ENCODE assay signal across 8 cellular contexts in the genomic region with DNA sequence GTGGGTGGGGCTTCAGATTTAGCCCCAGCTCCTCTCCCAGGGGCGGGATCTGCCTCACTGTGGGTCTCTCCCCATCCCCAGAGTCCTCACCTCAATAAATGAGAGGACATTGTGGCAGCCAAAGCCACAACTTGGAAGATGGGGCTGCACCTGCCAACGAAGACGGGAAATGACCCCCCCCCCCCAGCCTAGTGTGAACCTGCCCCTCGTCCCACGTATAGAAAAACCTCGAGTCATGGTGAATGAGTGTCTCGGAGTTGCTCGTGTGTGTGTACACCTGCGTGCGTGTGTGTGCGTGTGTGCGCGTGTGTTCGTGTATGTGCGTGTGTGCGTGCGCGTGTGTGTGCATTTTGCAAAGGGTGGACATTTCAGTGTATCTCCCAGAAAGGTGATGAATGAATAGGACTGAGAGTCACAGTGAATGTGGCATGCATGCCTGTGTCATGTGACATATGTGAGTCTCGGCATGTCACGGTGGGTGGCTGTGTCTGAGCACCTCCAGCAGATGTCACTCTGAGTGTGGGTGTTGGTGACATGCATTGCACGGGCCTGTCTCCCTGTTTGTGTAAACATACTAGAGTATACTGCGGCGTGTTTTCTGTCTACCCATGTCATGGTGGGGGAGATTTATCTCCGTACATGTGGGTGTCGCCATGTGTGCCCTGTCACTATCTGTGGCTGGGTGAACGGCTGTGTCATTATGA. TPM values are rescaled to one million over a fixed set of nuclear protein-coding genes. Genes with fewer than 3 reads are reported as not detected.
A peak's percentile ranks its signal among the peaks of the same experiment; 100 is the strongest.
DNase-seq lines count a peak whose midpoint lies in the region; ATAC-seq and TF ChIP-seq lines count a peak whose summit lies in the region.

No MANE protein-coding gene starts in this region.

- peaks cover under 1% of the 10 kb centered on the region for H3K9me3 Mint-ChIP-seq in chondrocyte (ENCODE audit: low read depth)

- H2AK9ac ChIP-seq in IMR-90 (replicated peaks; ENCODE audit: low read depth, low read length, poor library complexity) = peak overlapping the region; percentile 89

- H3K36me3 Mint-ChIP-seq in chondrocyte (ENCODE audit: low read depth) = peaks cover 5% of the 10 kb centered on the region

- no peak overlapping the region for H3K27ac ChIP-seq in IMR-90 (ENCODE audit: insufficient read depth, low read length)
- no peak overlapping the region for H3K27ac ChIP-seq in VCaP
- H3K27ac ChIP-seq in tibial nerve = no peak overlapping the region
- H3K27ac ChIP-seq in suprapubic skin = no peak overlapping the region

- intact Hi-C loops in IMR-90 (cut with micrococcal nuclease) = no loop called here

- no peak overlapping the region for H2BK15ac ChIP-seq in IMR-90 (ENCODE audit: low read depth, low read length)

- H3K56ac ChIP-seq in IMR-90 (ENCODE audit: extremely low read depth, insufficient read depth, low read length) = no peak overlapping the region

- no TSS peak for BruUV-seq in IMR-90 (replicated peaks; lab: Mats Ljungman, UMichigan)

- no peak overlapping the region for H3K4me3 ChIP-seq in IMR-90 (ENCODE audit: insufficient read depth, low read depth, low read length)
- H3K4me3 ChIP-seq in tibial nerve = no peak overlapping the region
- H3K4me3 ChIP-seq in suprapubic skin = no peak overlapping the region

- no peak overlapping the region for H2BK5ac ChIP-seq in IMR-90 (ENCODE audit: low read depth, low read length, poor library complexity, severe bottlenecking)

- no peak overlapping the region for H2BK120ac ChIP-seq in IMR-90 (ENCODE audit: low read depth, low read length)

- in situ Hi-C loops in IMR-90 (cut with MboI; ENCODE audit: low sequenced_read_pairs) = no loop called here

- H3K27me3 ChIP-seq in IMR-90 (ENCODE audit: control insufficient read depth, insufficient read depth, low read length) (peaks cover 8% of the 10 kb centered on the region), tibial nerve (peaks cover 0 to 29% of the 10 kb centered on the region in 2 donors), suprapubic skin (peaks cover 16% of the 10 kb centered on the region)

- no peak overlapping the region for H4K8ac ChIP-seq in IMR-90 (ENCODE audit: low read depth in 2 of 2, low read length in 2 of 2)

- H3K9ac ChIP-seq in IMR-90 (ENCODE audit: low read depth, low read length) = no peak overlapping the region

- no peak overlapping the region for H3K27ac Mint-ChIP-seq in chondrocyte (ENCODE audit: unreplicated experiment)

- no peak for TF ChIP-seq POLR2A in IMR-90 (IDR thresholded peaks at IDR 0.05; ENCODE audit: low read depth, low read length)
- TF ChIP-seq POLR2A in tibial nerve (IDR thresholded peaks at IDR 0.05) = no peak
- TF ChIP-seq POLR2A in suprapubic skin (IDR thresholded peaks at IDR 0.05) = no peak

- peaks cover 4% of the 10 kb centered on the region for H4K20me1 ChIP-seq in IMR-90 (ENCODE audit: insufficient read depth, low read length)

- H3K4me1 ChIP-seq in IMR-90 (ENCODE audit: control insufficient read depth, insufficient read depth, low read length) (peaks cover 4% of the 10 kb centered on the region; the same call in 1 of the 2 replicates), tibial nerve (peaks cover 0 to 22% (median 10%) of the 10 kb centered on the region in 4 donors), suprapubic skin (peaks cover 35% of the 10 kb centered on the region)

- no peak overlapping the region for H2BK20ac ChIP-seq in IMR-90 (ENCODE audit: low read depth, low read length)

- H4K5ac ChIP-seq in IMR-90 (ENCODE audit: low read depth, low read length) = no peak overlapping the region

- H3K4me1 Mint-ChIP-seq in chondrocyte (ENCODE audit: low read depth) = peaks cover 11% of the 10 kb centered on the region

- no peak for ATAC-seq in IMR-90 (ENCODE audit: low read depth)
- ATAC-seq in GM19397 (IDR thresholded peaks at IDR 0.05; ENCODE audit: unreplicated experiment) = no peak

- no peak overlapping the region for H3K14ac ChIP-seq in IMR-90 (replicated peaks; ENCODE audit: low read depth, low read length)

- H3K27me3 Mint-ChIP-seq in chondrocyte (ENCODE audit: low read depth) = peaks cover 24% of the 10 kb centered on the region

- no peak overlapping the region for H4K91ac ChIP-seq in IMR-90 (ENCODE audit: insufficient read depth, low read depth, low read length)

- dilution Hi-C loops in IMR-90 (cut with HindIII; ENCODE audit: low sequenced_read_pairs, unreplicated experiment) = no loop called here

- DNase-seq in DMS153 treated with DMSO at 0.1 percent for 48 hours (lab: John Stamatoyannopoulos, UW; ENCODE audit: unreplicated experiment) (peak; percentile 46), IMR-90 (no peak), chondrocyte (ENCODE audit: low spot score) (no peak), tibial nerve (ENCODE audit: low spot score in 2 of 2) (no peak), suprapubic skin (ENCODE audit: low spot score in 2 of 2) (no peak)
- peak; percentile 80 for DNase-seq in stimulated activated CD4-positive, alpha-beta T cell treated with anti-CD3 and anti-CD28 coated beads, Interleukin-1b, Interleukin-23, amount 100 ng/mL, for 48 hours

- H2AFZ ChIP-seq in IMR-90 (replicated peaks; ENCODE audit: low read length, poor library complexity) = peak overlapping the region; percentile 34

- TF ChIP-seq EP300 in tibial nerve (IDR thresholded peaks at IDR 0.05) = no peak
- TF ChIP-seq EP300 in suprapubic skin (IDR thresholded peaks at IDR 0.05) = no peak

- H3K9me3 ChIP-seq in IMR-90 (ENCODE audit: control insufficient read depth, insufficient read depth, low read length) (no peaks in the 10 kb centered on the region), tibial nerve (no peaks in the 10 kb centered on the region), suprapubic skin (no peaks in the 10 kb centered on the region)

- no peak for TF ChIP-seq CTCF in IMR-90 (conservative IDR thresholded peaks at IDR 0.05; ENCODE audit: low read depth, low read length)
- TF ChIP-seq CTCF in VCaP (conservative IDR thresholded peaks at IDR 0.05) = peak; percentile 63
- TF ChIP-seq CTCF in chondrocyte (IDR thresholded peaks at IDR 0.05) = peak; percentile 17
- peak in 1 of 5 experiments; percentile 14 for TF ChIP-seq CTCF in tibial nerve (IDR thresholded peaks at IDR 0.05)
- TF ChIP-seq CTCF in suprapubic skin (IDR thresholded peaks at IDR 0.05) = no peak

- CTCF ChIA-PET in IMR-90 (lab: Yijun Ruan, JAX) = no interaction called here

- peaks cover 3% of the 10 kb centered on the region for H3K9me1 ChIP-seq in IMR-90 (ENCODE audit: insufficient read depth, low read length)

- H3K23ac ChIP-seq in IMR-90 (ENCODE audit: low read depth, low read length) = no peak overlapping the region

- POLR2A ChIA-PET in IMR-90 (lab: Charles Lee; ENCODE audit: unreplicated experiment) = no interaction called here

- 0 out of 2 replicates have a peak overlapping the region, but pooled peaks have one; percentile 49 for H2AK5ac ChIP-seq in IMR-90 (ENCODE audit: low read depth, low read length)

- no peak overlapping the region for H3K4me2 ChIP-seq in IMR-90 (ENCODE audit: low read depth, low read length)

- TF ChIP-seq RAD21 in IMR-90 (IDR thresholded peaks at IDR 0.05; ENCODE audit: low read length) = no peak

- H3K36me3 ChIP-seq in IMR-90 (ENCODE audit: control insufficient read depth, insufficient read depth, low read length) (peaks cover 11% of the 10 kb centered on the region; the same call in 1 of the 2 replicates), tibial nerve (peaks cover 0 to 22% (median 0%) of the 10 kb centered on the region in 3 donors), suprapubic skin (peaks cover 22% of the 10 kb centered on the region)

- H3K4me3 Mint-ChIP-seq in chondrocyte (ENCODE audit: unreplicated experiment) = no peak overlapping the region

- peaks cover 0 to 28% of the 10 kb centered on the region in 2 experiments; a peak in 3 of 4 replicates for H3K79me1 ChIP-seq in IMR-90 (ENCODE audit: low read depth in 1 of 2, low read length in 2 of 2)

- 50% methylated on average over 11 of the region's 26 CpGs; no CpG with 5 or more reads in 1 of the 2 experiments for WGBS in IMR-90 (ENCODE audit: extremely low coverage in 2 of 2, insufficient read length in 1 of 2), 2 experiments
- WGBS in tibial nerve, 2 donors = 57 to 60% methylated on average over 25 to 26 of the region's 26 CpGs
- 41% methylated on average over 16 of the region's 26 CpGs for WGBS in suprapubic skin

- H3K18ac ChIP-seq in IMR-90 (ENCODE audit: low read depth, low read length) = no peak overlapping the region

- H3K4ac ChIP-seq in IMR-90 (ENCODE audit: low read depth, low read length) = no peak overlapping the region

RNA-seq across cellular contexts. Expression of a gene that starts 1.5 kb away (rescaled TPM):
- 54.7 and 73.0 TPM in 2 replicates for total RNA-seq in IMR-90 (2012; rRNA removed)
- 109 and 185 TPM in 2 replicates for polyA plus RNA-seq in IMR-90 (2012; rRNA removed)
- 49.6 and 159 TPM in 2 replicates for polyA plus RNA-seq in IMR-90 (2012; cell fraction: cytosol; rRNA removed)
- 34.9 and 73.1 TPM in 2 replicates for polyA plus RNA-seq in IMR-90 (2012; cell fraction: nucleus; rRNA removed; ENCODE audit: low replicate concordance)
- total RNA-seq in chondrocyte = 94.3 to 107 TPM (median 97.2 TPM) in 3 replicates
- total RNA-seq in tibial nerve = 10 to 100 TPM; 26.9 to 47.5 (median 37.0) TPM
- total RNA-seq in suprapubic skin = 100 to 1,000 TPM in 2 of 4 donors, 10 to 100 TPM in 2; 63.0 to 144 (median 103) TPM

RNA-seq across cellular contexts. Expression of a gene that starts 2.3 kb away (rescaled TPM):
- total RNA-seq in IMR-90 (2012; rRNA removed) = not detected in 2 replicates
- polyA plus RNA-seq in IMR-90 (2012; rRNA removed) = 0.15 TPM in 1 of 2 replicates, not detected in the other
- not detected in 2 replicates for polyA plus RNA-seq in IMR-90 (2012; cell fraction: cytosol; rRNA removed)
- polyA plus RNA-seq in IMR-90 (2012; cell fraction: nucleus; rRNA removed; ENCODE audit: low replicate concordance) = not detected in 2 replicates
- total RNA-seq in chondrocyte = not detected in 3 replicates
- 1 to 10 TPM in 1 of 4 donors, not detected in 3; 1.5 TPM for total RNA-seq in tibial nerve
- total RNA-seq in suprapubic skin = 1 to 10 TPM in 1 of 4 donors, not detected in 3; 1.4 TPM

RNA-seq across cellular contexts. Expression of a gene that starts 10.3 kb away (rescaled TPM):
- total RNA-seq in IMR-90 (2012; rRNA removed) (not detected in 2 replicates), chondrocyte (not detected in 3 replicates), tibial nerve (not detected), suprapubic skin (not detected)
- polyA plus RNA-seq in IMR-90 (2012; rRNA removed) = not detected in 2 replicates
- not detected in 2 replicates for polyA plus RNA-seq in IMR-90 (2012; cell fraction: cytosol; rRNA removed)
- not detected in 2 replicates for polyA plus RNA-seq in IMR-90 (2012; cell fraction: nucleus; rRNA removed; ENCODE audit: low replicate concordance)

RNA-seq across cellular contexts. Expression of a gene that starts 22.8 kb away (rescaled TPM):
- total RNA-seq in IMR-90 (2012; rRNA removed) (not detected in 2 replicates), chondrocyte (not detected in 3 replicates), tibial nerve (1 to 10 TPM in 1 of 4 donors, under 1 TPM in 1, not detected in 2; 0.90 to 1.0 TPM), suprapubic skin (not detected)
- polyA plus RNA-seq in IMR-90 (2012; rRNA removed) = not detected in 2 replicates
- polyA plus RNA-seq in IMR-90 (2012; cell fraction: cytosol; rRNA removed) = not detected in 2 replicates
- polyA plus RNA-seq in IMR-90 (2012; cell fraction: nucleus; rRNA removed; ENCODE audit: low replicate concordance) = not detected in 2 replicates

RNA-seq across cellular contexts. Expression of a gene that starts 42.3 kb away (rescaled TPM):
- 3.9 and 8.6 TPM in 2 replicates for total RNA-seq in IMR-90 (2012; rRNA removed)
- polyA plus RNA-seq in IMR-90 (2012; rRNA removed) = 12.5 and 12.6 TPM in 2 replicates
- 13.3 TPM in 2 replicates for polyA plus RNA-seq in IMR-90 (2012; cell fraction: cytosol; rRNA removed)
- 63.8 and 80.0 TPM in 2 replicates for polyA plus RNA-seq in IMR-90 (2012; cell fraction: nucleus; rRNA removed; ENCODE audit: low replicate concordance)
- total RNA-seq in chondrocyte = 2.7 to 10.2 TPM (median 8.1 TPM) in 3 replicates
- 10 to 100 TPM in 2 of 4 donors, 1 to 10 TPM in 2; 8.7 to 24.0 (median 13.0) TPM for total RNA-seq in tibial nerve
- 10 to 100 TPM; 41.2 to 88.7 (median 50.9) TPM for total RNA-seq in suprapubic skin

Comparison
In these comparisons a context has a peak if more than half of its experiments do, and no peak if none do; other contexts are left out.
1. DNase-seq: peak in DMS153 treated with DMSO at 0.1 percent for 48 hours (single experiment) and stimulated activated CD4-positive, alpha-beta T cell treated with anti-CD3 and anti-CD28 coated beads, Interleukin-1b, Interleukin-23, amount 100 ng/mL, for 48 hours (single experiment); none in IMR-90 (single experiment), chondrocyte (single experiment), tibial nerve (0 of 2) and suprapubic skin (0 of 2).
2. CTCF ChIP-seq: peak in VCaP (single experiment) and chondrocyte (single experiment); none in IMR-90 (single experiment) and suprapubic skin (0 of 2).